Comparison of ENCODE assay signal across 8 cellular contexts in genomic region chr6:37210313-37210898, GRCh38. TPM values are rescaled to one million over a fixed set of nuclear protein-coding genes. Genes with fewer than 3 reads are reported as not detected.
DNase-seq lines count a peak whose midpoint lies in the region; ATAC-seq and TF ChIP-seq lines count a peak whose summit lies in the region.

No MANE protein-coding gene starts in this region.

- TF ChIP-seq CTCF in AG09319 (IDR thresholded peaks at IDR 0.05; ENCODE audit: low read depth, low read length) (peak; percentile 91), WERI-Rb-1 (IDR thresholded peaks at IDR 0.05; ENCODE audit: low read depth, low read length) (peak; percentile 92), MCF 10A (IDR thresholded peaks at IDR 0.05; ENCODE audit: unreplicated experiment) (peak; percentile 89)

- no peaks in the 10 kb centered on the region for H3K4me1 Mint-ChIP-seq in MCF 10A (ENCODE audit: insufficient read depth, unreplicated experiment)

- POLR2A ChIA-PET in MCF 10A (lab: Yijun Ruan, JAX), result interaction anchor here (0.7 to 1.6 kb wide), 11 partner anchors 9 to 325 kb away, joined by 3 to 7 read pairs (median 3); partner anchors contain the start of genes C6orf89, TBC1D22B and TMEM217

- no peaks in the 10 kb centered on the region for H3K9me3 ChIP-seq in WERI-Rb-1 (ENCODE audit: severe bottlenecking)

- H3K4me3 Mint-ChIP-seq in MCF 10A (ENCODE audit: unreplicated experiment), result no peak overlapping the region

- H3K27me3 Mint-ChIP-seq in MCF 10A (ENCODE audit: insufficient read depth, unreplicated experiment), result no peaks in the 10 kb centered on the region

- intact Hi-C loops in MCF 10A (cut with micrococcal nuclease), result loop anchor here (1.0 to 10.0 kb wide), 6 partner anchors 38 to 444 kb away; partner anchors contain the start of genes C6orf89 and TMEM217

- no peaks in the 10 kb centered on the region for H3K36me3 Mint-ChIP-seq in MCF 10A (ENCODE audit: insufficient read depth, unreplicated experiment)

- no peak for ATAC-seq in GM18870 (IDR thresholded peaks at IDR 0.05; ENCODE audit: unreplicated experiment)

- H3K36me3 ChIP-seq in WERI-Rb-1, result no peaks in the 10 kb centered on the region

- no peak overlapping the region for H3K27ac ChIP-seq in WERI-Rb-1

- H3K4me3 ChIP-seq in WERI-Rb-1 (ENCODE audit: low read depth, low read length), result no peak overlapping the region

- no peak overlapping the region for H3K27ac Mint-ChIP-seq in MCF 10A (ENCODE audit: low read depth, unreplicated experiment)

- CTCF ChIA-PET in MCF 10A (lab: Yijun Ruan, JAX), result interaction anchor here (0.6 to 9.9 kb wide), 24 partner anchors 9 to 521 kb away, joined by 3 to 228 read pairs (median 5); partner anchors contain the start of gene PIM1

- peak; percentile 52 for DNase-seq in AG09319 (ENCODE audit: extremely low read depth, low read depth)
- DNase-seq in H4 (ENCODE audit: low spot score), result peak; percentile 73
- DNase-seq in NCI-H2227 (lab: John Stamatoyannopoulos, UW; ENCODE audit: unreplicated experiment), result peak; percentile 89
- DNase-seq in WERI-Rb-1, result peak; percentile 91
- DNase-seq in MCF 10A (ENCODE audit: unreplicated experiment), result peak; percentile 87
- DNase-seq in inferior parietal cortex (ENCODE audit: extremely low spot score), result peak; percentile 94
- DNase-seq in stimulated activated CD4-positive, alpha-beta T cell treated with anti-CD3 and anti-CD28 coated beads, Interleukin-1b, Interleukin-23, amount 100 ng/mL, for 24 hours (ENCODE audit: low read depth in 4 of 4, low spot score in 1 of 4), result peak; percentile 63 to 82 (median 68)

- BruUV-seq in MCF 10A (replicated peaks; lab: Mats Ljungman, UMichigan), result no TSS peak

- no peaks in the 10 kb centered on the region for H3K9me3 Mint-ChIP-seq in MCF 10A (ENCODE audit: unreplicated experiment)

- H3K27me3 ChIP-seq in WERI-Rb-1 (ENCODE audit: insufficient read depth, low read depth, severe bottlenecking), result no peaks in the 10 kb centered on the region

RNA-seq across cellular contexts. Expression of gene PIM1, which starts 40.5 kb away (rescaled TPM):
- total RNA-seq in H4 (2014; rRNA removed; shearing (Covaris generic)), result 9.2 and 12.3 TPM in 2 replicates
- 6.0 and 6.2 TPM in 2 replicates for total RNA-seq in MCF 10A (2022)

RNA-seq across cellular contexts. Expression of gene TBC1D22B, which starts 47.2 kb away (rescaled TPM):
- total RNA-seq in H4 (2014; rRNA removed; shearing (Covaris generic)), result 5.1 and 6.8 TPM in 2 replicates
- 12.9 and 14.6 TPM in 2 replicates for total RNA-seq in MCF 10A (2022)

RNA-seq across cellular contexts. Expression of gene TMEM217, which starts 47.5 kb away (rescaled TPM):
- total RNA-seq in H4 (2014; rRNA removed; shearing (Covaris generic)), result 1.1 and 1.6 TPM in 2 replicates
- total RNA-seq in MCF 10A (2022), result 3.2 and 4.6 TPM in 2 replicates
